ENCODE assay signal across 28 cellular contexts in genomic region chr15:69008056-69008455, GRCh38. TPM values are rescaled to one million over a fixed set of nuclear protein-coding genes. Genes with fewer than 3 reads are reported as not detected.
"Had no signal": no experiment of that assay in that cellular context is flagged by ENCODE, and none has a peak within 500 bp of the region (broad histone marks: within the 10 kb centered on the region; RNA-seq: fewer than 3 reads in every experiment).

No MANE protein-coding gene starts in this region.

- ATAC-seq: effector memory CD8-positive, alpha-beta T cell; esophagus mucosa; gastrocnemius medialis; heart right ventricle; left cardiac atrium; left lung; left ventricle myocardium superior; lower lobe of right lung; mucosa of descending colon; naive thymus-derived CD8-positive, alpha-beta T cell had no signal

- H3K36me3 ChIP-seq: esophagus squamous epithelium, gastrocnemius medialis, heart right ventricle, left lung, lower lobe of right lung had no signal

- H3K27me3 ChIP-seq: esophagus squamous epithelium, heart right ventricle, left lung had no signal

- DNase-seq: cortex of kidney; effector CD8-positive, alpha-beta T cell; effector memory CD8-positive, alpha-beta T cell; endodermal cell; erythroblast; esophagus squamous epithelium; foreskin fibroblast; foreskin melanocyte; gastrocnemius medialis; glutamatergic neuron; head of caudate nucleus; heart right ventricle; hippocampal formation; left cardiac atrium; left lung; left ventricle myocardium superior; lower lobe of right lung; mesenchymal stem cell; mucosa of descending colon; naive B cell; naive thymus-derived CD8-positive, alpha-beta T cell had no signal

- H3K4me1 ChIP-seq: esophagus squamous epithelium, gastrocnemius medialis, heart right ventricle, left lung, lower lobe of right lung had no signal

- H3K4me3 ChIP-seq: esophagus squamous epithelium, gastrocnemius medialis, heart right ventricle, left lung, lower lobe of right lung, mucosa of descending colon had no signal

- FAIRE-seq: endometrium, islet of Langerhans, keratinocyte had no signal

- H3K27ac ChIP-seq: epithelial cell of prostate, esophagus squamous epithelium, gastrocnemius medialis, heart right ventricle, left lung, lower lobe of right lung had no signal

RNA-seq across cellular contexts. Expression of gene NOX5, which starts 6.4 kb away (rescaled TPM):
- total RNA-seq: dermis microvascular lymphatic vessel endothelial cell, endodermal cell, gastrocnemius medialis, left ventricle myocardium superior, lower lobe of right lung, lung microvascular endothelial cell had no signal
- polyA plus RNA-seq: naive thymus-derived CD8-positive, alpha-beta T cell had no signal
